ENCODE assay signal across 12 cellular contexts in the genomic region with DNA sequence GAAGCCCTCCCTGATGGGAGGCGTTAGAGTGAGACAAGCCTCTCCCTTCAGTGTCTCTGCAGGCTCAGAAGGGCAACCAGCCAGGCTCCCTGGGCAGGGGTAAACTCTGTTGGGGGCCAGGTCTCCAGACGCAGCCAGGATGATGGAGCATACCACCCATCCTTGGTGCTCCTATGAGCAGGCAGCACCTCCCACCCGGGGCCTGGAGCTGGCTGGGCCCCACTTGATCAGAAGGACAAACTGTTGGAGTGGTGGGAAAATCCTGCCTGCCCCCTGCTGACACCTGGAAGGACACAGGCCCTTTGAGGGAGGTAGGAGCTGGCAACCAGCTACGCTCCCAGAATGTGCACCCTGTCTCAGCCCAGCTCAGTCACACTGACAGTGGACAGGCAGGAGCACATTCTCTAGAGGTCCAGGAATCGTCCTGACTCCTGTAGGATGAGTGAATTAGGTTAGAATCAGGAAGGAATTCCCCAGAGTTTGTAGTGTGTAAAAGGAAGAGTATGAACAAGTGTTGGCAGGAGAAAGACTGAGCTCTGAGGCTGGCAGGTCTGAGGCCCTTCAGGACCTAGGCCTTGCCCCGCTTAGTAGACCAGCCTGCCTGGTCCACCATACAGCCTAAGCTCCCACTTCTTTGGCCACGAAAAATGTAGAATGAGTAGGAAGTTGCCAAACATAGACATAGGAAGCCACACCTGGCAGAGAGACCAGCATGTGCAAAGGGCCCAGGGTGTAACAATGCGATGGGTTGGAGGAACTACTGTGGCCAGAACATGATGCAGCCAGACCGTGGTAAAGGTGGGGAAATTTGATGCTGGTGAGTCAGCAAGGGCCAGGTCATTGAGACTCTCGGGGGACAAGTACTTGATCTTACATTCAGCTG. TPM values are rescaled to one million over a fixed set of nuclear protein-coding genes. Genes with fewer than 3 reads are reported as not detected.
DNase-seq lines count a peak whose midpoint lies in the region; ATAC-seq and TF ChIP-seq lines count a peak whose summit lies in the region.
"Had no signal": no experiment of that assay in that cellular context is flagged by ENCODE, and none has a peak within 500 bp of the region (broad histone marks: within the 10 kb centered on the region; RNA-seq: fewer than 3 reads in every experiment).

No MANE protein-coding gene starts in this region.

- no peaks in the 10 kb centered on the region for H3K27me3 Mint-ChIP-seq in stimulated activated memory B cell treated with anti-CD40 and anti-IgM and Interleukin-4, amounts not matched to agents 10 μg/mL and 1 μg/mL and 100 μg/mL, for 72 hours

- no peaks in the 10 kb centered on the region for H3K79me2 ChIP-seq in PC-9 (ENCODE audit: low read depth)

- peak; percentile 86 for ATAC-seq in stimulated activated memory B cell treated with anti-CD40 and anti-IgM and Interleukin-4, amounts not matched to agents 10 μg/mL and 1 μg/mL and 100 μg/mL, for 72 hours
- no peak for ATAC-seq in GM19467 (IDR thresholded peaks at IDR 0.05; ENCODE audit: unreplicated experiment)

- H3K9me2 ChIP-seq in PC-9 (ENCODE audit: insufficient read depth), result no peaks in the 10 kb centered on the region

- H3K36me3 ChIP-seq in PC-9 (ENCODE audit: low read depth) (no peaks in the 10 kb centered on the region), cardiac muscle cell (no peaks in the 10 kb centered on the region)

- no peak overlapping the region for H3K4me2 ChIP-seq in PC-9

- H3K4me3 Mint-ChIP-seq in stimulated activated memory B cell treated with anti-CD40 and anti-IgM and Interleukin-4, amounts not matched to agents 10 μg/mL and 1 μg/mL and 100 μg/mL, for 72 hours, result no peak overlapping the region
- H3K4me3 Mint-ChIP-seq: T-helper 2 cell treated with Interferon-gamma antibody and Interleukin-4, amounts not matched to agents 5 μg/mL and 100 μg/mL, for 36 hours had no signal

- no TSS peak for BruUV-seq in PC-9 (replicated peaks; lab: Mats Ljungman, UMichigan)

- H3K4me1 ChIP-seq in PC-9 (replicated peaks; ENCODE audit: insufficient read depth) (peaks cover 12% of the 10 kb centered on the region), cardiac muscle cell (ENCODE audit: low read depth) (peaks cover 71% of the 10 kb centered on the region)

- H3F3A ChIP-seq in PC-9 (ENCODE audit: insufficient read depth, low read depth), result peaks cover 23% of the 10 kb centered on the region; the same call in 1 of the 2 replicates

- POLR2A ChIA-PET in PC-9 (lab: Charles Lee; ENCODE audit: unreplicated experiment), result interaction anchor here (0.5 to 0.9 kb wide), 4 partner anchors 13 to 33 kb away, joined by 3 to 4 read pairs (median 4); no protein-coding TSS in a partner anchor

- peaks cover 74% of the 10 kb centered on the region for H3K4me1 Mint-ChIP-seq in stimulated activated memory B cell treated with anti-CD40 and anti-IgM and Interleukin-4, amounts not matched to agents 10 μg/mL and 1 μg/mL and 100 μg/mL, for 72 hours

- CTCF ChIA-PET in PC-9 (lab: Charles Lee), result interaction anchor here (0.7 to 1.3 kb wide), 3 partner anchors 18 to 602 kb away, joined by 3 to 4 read pairs (median 3); no protein-coding TSS in a partner anchor

- peaks cover 36% of the 10 kb centered on the region for H3K36me3 Mint-ChIP-seq in stimulated activated memory B cell treated with anti-CD40 and anti-IgM and Interleukin-4, amounts not matched to agents 10 μg/mL and 1 μg/mL and 100 μg/mL, for 72 hours

- DNase-seq in DMS53 (lab: John Stamatoyannopoulos, UW) (peak; percentile 47), DMS53 treated with DMSO at 0.1 percent for 48 hours (lab: John Stamatoyannopoulos, UW; ENCODE audit: unreplicated experiment) (no peak), PC-9 (peak; percentile 40 to 60), cardiac muscle cell (ENCODE audit: low read depth in 1 of 2, low spot score in 1 of 2) (peak in 1 of 2 donors; percentile 38), cortex of kidney (lab: John Stamatoyannopoulos, UW) (no peak)
- no peak for DNase-seq in activated effector memory CD4-positive, alpha-beta T cell treated with anti-CD3 and anti-CD28 coated beads, Interleukin-2, amount 50 U/mL, for 16 hours
- DNase-seq: 8988T; NCI-H2029; stimulated activated CD4-positive, alpha-beta T cell treated with anti-CD3 and anti-CD28 coated beads, Interleukin-4, amount 100 ng/mL, for 24 hours had no signal

- no peak overlapping the region for H3K4me3 ChIP-seq in PC-9
- H3K4me3 ChIP-seq in cardiac muscle cell, result no peak overlapping the region

- intact Hi-C loops in PC-9 (cut with micrococcal nuclease; ENCODE audit: unreplicated experiment), result loop anchor here (5.0 kb wide), 1 partner anchor 845 kb away; no protein-coding TSS in a partner anchor

- no peaks in the 10 kb centered on the region for H3K9me3 Mint-ChIP-seq in stimulated activated memory B cell treated with anti-CD40 and anti-IgM and Interleukin-4, amounts not matched to agents 10 μg/mL and 1 μg/mL and 100 μg/mL, for 72 hours
- H3K9me3 Mint-ChIP-seq: T-helper 2 cell treated with Interferon-gamma antibody and Interleukin-4, amounts not matched to agents 5 μg/mL and 100 μg/mL, for 36 hours had no signal

- no peaks in the 10 kb centered on the region for H3K27me3 ChIP-seq in PC-9 (ENCODE audit: insufficient read depth, low read depth)
- H3K27me3 ChIP-seq in cardiac muscle cell, result no peaks in the 10 kb centered on the region

- no peak overlapping the region for H2AFZ ChIP-seq in PC-9

- no peaks in the 10 kb centered on the region for H4K20me1 ChIP-seq in PC-9 (ENCODE audit: insufficient read depth)

- H3K9me3 ChIP-seq in PC-9 (ENCODE audit: insufficient read depth, low read depth) (no peaks in the 10 kb centered on the region), cardiac muscle cell (ENCODE audit: low read depth) (no peaks in the 10 kb centered on the region)

- peak overlapping the region; percentile 95 for H3K27ac Mint-ChIP-seq in stimulated activated memory B cell treated with anti-CD40 and anti-IgM and Interleukin-4, amounts not matched to agents 10 μg/mL and 1 μg/mL and 100 μg/mL, for 72 hours
- H3K27ac Mint-ChIP-seq: T-helper 2 cell treated with Interferon-gamma antibody and Interleukin-4, amounts not matched to agents 5 μg/mL and 100 μg/mL, for 36 hours had no signal

- H3K27ac ChIP-seq in PC-9, result no peak overlapping the region
- peak overlapping the region; percentile 87 for H3K27ac ChIP-seq in cardiac muscle cell

- TF ChIP-seq CTCF in PC-9 (conservative IDR thresholded peaks at IDR 0.05) (no peak), cardiac muscle cell (IDR thresholded peaks at IDR 0.05; ENCODE audit: low read depth, low read length) (no peak)

RNA-seq across cellular contexts. Expression of gene ARHGEF17, which starts 19.1 kb away (rescaled TPM):
- total RNA-seq in PC-9 (2021) (56.9 and 62.1 TPM in 2 replicates), cardiac muscle cell (37.2 and 60.3 TPM in 2 replicates)
- 26.5 and 33.5 TPM in 2 replicates for polyA plus RNA-seq in cardiac muscle cell

RNA-seq across cellular contexts. Expression of gene RELT, which starts 49.0 kb away (rescaled TPM):
- total RNA-seq in PC-9 (2021) (7.8 and 10.7 TPM in 2 replicates), cardiac muscle cell (10.4 and 18.7 TPM in 2 replicates)
- polyA plus RNA-seq in cardiac muscle cell, result 9.3 and 14.8 TPM in 2 replicates

RNA-seq across cellular contexts. Expression of gene P2RY6, which starts 55.0 kb away (rescaled TPM):
- total RNA-seq in PC-9 (2021) (29.7 and 34.7 TPM in 2 replicates), cardiac muscle cell (0.07 and 0.39 TPM in 2 replicates)
- polyA plus RNA-seq in cardiac muscle cell, result not detected in 2 replicates

Comparison
In these comparisons a context has a peak if more than half of its experiments do, and no peak if none do; other contexts are left out.
1. DNase-seq: peak in DMS53 (single experiment) and PC-9 (2 of 2); none in DMS53 treated with DMSO at 0.1 percent for 48 hours (single experiment), activated effector memory CD4-positive, alpha-beta T cell treated with anti-CD3 and anti-CD28 coated beads, Interleukin-2, amount 50 U/mL, for 16 hours (single experiment) and cortex of kidney (single experiment).
2. RNA of gene P2RY6, which starts 55.0 kb away (total RNA-seq): 29.7 to 34.7 TPM in PC-9; 0.07 to 0.39 TPM in cardiac muscle cell; every median in the first group is over 10 times any median in the second.